13 cellular contexts compared by ENCODE assay signal in the genomic region with DNA sequence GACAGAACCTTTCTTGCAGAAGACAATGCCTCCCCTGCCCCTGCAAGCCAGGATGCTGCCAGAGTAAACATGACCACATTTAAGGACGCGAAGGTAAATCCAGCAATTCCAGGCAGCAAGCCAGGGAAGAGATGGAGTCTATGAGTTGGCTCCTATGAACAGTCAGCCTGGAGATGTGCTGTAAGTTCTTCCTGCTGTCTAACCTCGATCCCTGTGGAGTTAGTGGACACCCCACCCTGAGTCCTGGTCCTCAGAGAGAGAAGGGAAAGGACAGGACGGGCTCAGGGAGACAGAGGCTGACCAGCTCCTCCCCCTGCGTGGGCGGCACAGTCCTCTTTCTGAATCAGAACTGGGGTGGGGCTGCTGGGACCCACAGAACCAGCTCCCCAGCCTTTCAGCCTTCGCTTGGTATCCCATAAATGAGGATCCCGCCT. TPM values are rescaled to one million over a fixed set of nuclear protein-coding genes. Genes with fewer than 3 reads are reported as not detected.
A peak's percentile ranks its signal among the peaks of the same experiment; 100 is the strongest.
DNase-seq lines count a peak whose midpoint lies in the region; ATAC-seq, FAIRE-seq and TF ChIP-seq lines count a peak whose summit lies in the region.
"Had no signal": no experiment of that assay in that cellular context is flagged by ENCODE, and none has a peak within 500 bp of the region (broad histone marks: within the 10 kb centered on the region; RNA-seq: fewer than 3 reads in every experiment).

No MANE protein-coding gene starts in this region.

- TF ChIP-seq POLR2A in H54 (IDR thresholded peaks at IDR 0.05; ENCODE audit: low read depth, low read length), result no peak

- H3K27ac ChIP-seq in foreskin keratinocyte, result no peak overlapping the region

- no peaks in the 10 kb centered on the region for H3K9me3 Mint-ChIP-seq in activated naive CD8-positive, alpha-beta T cell treated with anti-CD3 and anti-CD28 coated beads, Interleukin-2, amount 50 U/mL, for 24 hours
- H3K9me3 Mint-ChIP-seq: central memory CD8-positive, alpha-beta T cell had no signal

- in situ Hi-C loops in astrocyte of the spinal cord (cut with HindIII; ENCODE audit: low sequenced_read_pairs), result no loop called here

- peak; percentile 39 for DNase-seq in NCI-H1092 (lab: John Stamatoyannopoulos, UW)
- DNase-seq in astrocyte of the spinal cord (ENCODE audit: low read depth, low spot score), result peak; percentile 82
- no peak for DNase-seq in foreskin keratinocyte
- DNase-seq in smooth muscle cell of the brain vasculature (ENCODE audit: low read depth, low spot score), result peak; percentile 70
- no peak for DNase-seq in activated naive CD8-positive, alpha-beta T cell treated with anti-CD3 and anti-CD28 coated beads, Interleukin-2, amount 50 U/mL, for 24 hours
- no peak for DNase-seq in iPS-NIHi7 (ENCODE audit: extremely low spot score)
- DNase-seq in NCI-H128 (lab: John Stamatoyannopoulos, UW; ENCODE audit: unreplicated experiment), result no peak
- no peak for DNase-seq in H54 (ENCODE audit: insufficient read length, low spot score)
- DNase-seq: activated CD8-positive, alpha-beta memory T cell treated with anti-CD3 and anti-CD28 coated beads, Interleukin-2, amount 50 U/mL, for 48 hours; naive thymus-derived CD4-positive, alpha-beta T cell; NCI-H1436 treated with DMSO at 0.1 percent for 48 hours had no signal

- H3K27me3 Mint-ChIP-seq in activated naive CD8-positive, alpha-beta T cell treated with anti-CD3 and anti-CD28 coated beads, Interleukin-2, amount 50 U/mL, for 24 hours, result peaks cover 2% of the 10 kb centered on the region

- no peak overlapping the region for H3K4me3 ChIP-seq in astrocyte of the spinal cord (ENCODE audit: low read depth, low read length)

- no peaks in the 10 kb centered on the region for H3K36me3 Mint-ChIP-seq in activated naive CD8-positive, alpha-beta T cell treated with anti-CD3 and anti-CD28 coated beads, Interleukin-2, amount 50 U/mL, for 24 hours (ENCODE audit: low read depth)
- H3K36me3 Mint-ChIP-seq: naive thymus-derived CD4-positive, alpha-beta T cell had no signal

- no peak overlapping the region for H3K4me3 Mint-ChIP-seq in activated naive CD8-positive, alpha-beta T cell treated with anti-CD3 and anti-CD28 coated beads, Interleukin-2, amount 50 U/mL, for 24 hours
- H3K4me3 Mint-ChIP-seq: central memory CD8-positive, alpha-beta T cell; naive thymus-derived CD4-positive, alpha-beta T cell had no signal

- ATAC-seq in foreskin keratinocyte, result peak; percentile 67
- ATAC-seq in activated naive CD8-positive, alpha-beta T cell treated with anti-CD3 and anti-CD28 coated beads, Interleukin-2, amount 50 U/mL, for 24 hours, result no peak
- ATAC-seq: naive thymus-derived CD4-positive, alpha-beta T cell had no signal

- H3K27ac Mint-ChIP-seq in activated naive CD8-positive, alpha-beta T cell treated with anti-CD3 and anti-CD28 coated beads, Interleukin-2, amount 50 U/mL, for 24 hours, result no peak overlapping the region
- H3K27ac Mint-ChIP-seq: naive thymus-derived CD4-positive, alpha-beta T cell had no signal

- TF ChIP-seq CTCF in astrocyte of the spinal cord (IDR thresholded peaks at IDR 0.05; ENCODE audit: low read depth, low read length), result no peak
- TF ChIP-seq CTCF in foreskin keratinocyte (conservative IDR thresholded peaks at IDR 0.05), result no peak

- H3K4me1 ChIP-seq in foreskin keratinocyte, result peaks cover 17% of the 10 kb centered on the region

- peaks cover 16% of the 10 kb centered on the region for H3K4me1 Mint-ChIP-seq in activated naive CD8-positive, alpha-beta T cell treated with anti-CD3 and anti-CD28 coated beads, Interleukin-2, amount 50 U/mL, for 24 hours

- H3K27me3 ChIP-seq in foreskin keratinocyte, result no peaks in the 10 kb centered on the region

- FAIRE-seq in H54 (lab: Jason Lieb, UNC), result no peak

RNA-seq across cellular contexts. Expression of a gene that starts 24.9 kb away (rescaled TPM):
- total RNA-seq in foreskin keratinocyte, result 18.7 and 20.3 TPM in 2 replicates
- 14.5 and 16.4 TPM in 2 replicates for polyA plus RNA-seq in foreskin keratinocyte

RNA-seq across cellular contexts. Expression of a gene that starts 25.2 kb away (rescaled TPM):
- not detected in 2 replicates for total RNA-seq in foreskin keratinocyte
- polyA plus RNA-seq in foreskin keratinocyte, result not detected in 2 replicates
- total RNA-seq: naive thymus-derived CD4-positive, alpha-beta T cell; subcutaneous adipose tissue had no signal
- polyA plus RNA-seq: naive thymus-derived CD4-positive, alpha-beta T cell had no signal

Comparison
In these comparisons a context has a peak if more than half of its experiments do, and no peak if none do; other contexts are left out.
1. DNase-seq: peak in NCI-H1092 (single experiment), astrocyte of the spinal cord (single experiment) and smooth muscle cell of the brain vasculature (single experiment); none in foreskin keratinocyte (0 of 2), activated naive CD8-positive, alpha-beta T cell treated with anti-CD3 and anti-CD28 coated beads, Interleukin-2, amount 50 U/mL, for 24 hours (single experiment), iPS-NIHi7 (single experiment), NCI-H128 (single experiment) and H54 (single experiment).